In the genomic region with DNA sequence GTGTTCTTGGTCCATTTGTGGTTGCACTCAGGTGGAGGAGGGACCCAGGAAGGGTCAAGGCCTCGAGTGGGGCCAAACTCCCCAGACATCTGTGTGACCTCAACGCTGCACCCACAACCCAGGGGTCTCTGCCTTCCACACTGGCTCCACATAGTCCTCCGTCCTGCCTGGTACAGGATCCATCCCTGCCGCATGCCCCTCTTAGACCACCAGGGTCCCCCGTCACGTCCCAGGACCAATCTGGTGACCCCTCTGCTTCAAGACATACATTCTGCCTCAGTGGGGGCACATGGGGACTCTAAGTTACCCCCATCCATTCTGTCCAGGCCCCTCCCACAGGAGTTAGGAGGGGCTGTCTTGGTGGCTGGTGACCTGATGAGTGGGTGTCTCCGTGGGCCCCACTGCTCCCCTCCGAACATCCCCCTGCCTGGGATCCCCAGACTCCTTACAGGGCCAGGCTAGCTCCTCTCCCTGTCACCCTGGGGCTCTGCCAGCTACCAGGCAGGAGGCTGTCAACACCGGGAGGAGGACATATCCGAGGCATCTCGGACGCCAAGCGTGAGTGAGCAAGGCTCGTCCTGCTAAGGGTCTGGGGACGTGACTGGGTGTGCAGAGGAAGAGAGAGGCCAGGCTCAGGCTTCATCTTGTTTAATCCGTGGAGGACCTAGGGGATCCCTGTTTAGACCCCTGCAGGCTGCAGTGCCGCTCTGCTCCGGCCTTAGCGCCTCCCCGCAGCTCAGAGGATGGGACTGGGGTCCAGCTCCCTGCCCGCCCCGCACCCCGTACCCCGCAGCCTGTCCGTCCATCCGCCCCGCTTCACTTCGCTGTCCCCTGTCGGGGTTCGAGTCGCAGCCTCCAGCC, we compare ENCODE assay signal across 1 cellular context.
TF ChIP-seq lines count a peak whose summit lies in the region.

No MANE protein-coding gene starts in this region.

TF ChIP-seq in H1, 55 proteins besides CTCF, POLR2A, EP300 and RAD21:
- TF ChIP-seq KDM4A (IDR thresholded peaks at IDR 0.05; ENCODE audit: low read depth, low read length, severe bottlenecking), result peak; percentile 44
- TF ChIP-seq ASH2L (IDR thresholded peaks at IDR 0.05; ENCODE audit: low read length), result no peak
- peak; percentile 30; the same call in 1 of the 2 replicates for TF ChIP-seq SUZ12 (IDR thresholded peaks at IDR 0.05; ENCODE audit: low read length)
TF ChIP-seq in H1: peak in this region for 2.
